7 cellular contexts compared by ENCODE assay signal in the genomic region with DNA sequence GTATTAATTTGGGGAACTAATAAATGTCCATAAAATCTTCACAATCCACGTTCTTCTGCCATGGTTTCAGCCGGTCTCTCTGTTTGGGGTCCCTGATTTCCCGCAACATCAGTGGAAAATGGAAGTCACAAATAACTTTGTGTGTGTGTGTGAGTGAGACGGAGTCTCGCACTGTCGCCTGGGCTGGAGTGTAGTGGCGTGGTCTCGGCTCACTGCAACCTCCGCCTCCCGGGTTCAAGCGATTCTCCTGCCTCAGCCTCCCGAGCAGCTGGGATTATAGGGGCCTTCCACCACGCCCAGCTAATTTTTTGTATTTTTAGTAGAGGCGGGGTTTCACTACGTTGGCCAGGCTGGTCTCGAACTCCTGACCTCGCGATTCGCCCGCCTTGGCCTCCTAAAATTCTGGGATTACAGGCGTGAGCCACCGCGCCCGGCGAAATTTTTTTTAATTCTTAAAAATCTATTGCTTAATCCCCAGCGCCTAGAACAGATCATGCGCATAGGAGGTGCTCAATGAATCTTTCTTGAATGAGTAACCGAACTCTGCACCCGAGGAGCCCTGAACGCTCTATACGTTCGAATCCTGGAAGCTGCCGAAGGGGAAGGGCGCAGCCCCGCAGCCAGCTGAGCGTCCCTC. TPM values are rescaled to one million over a fixed set of nuclear protein-coding genes. Genes with fewer than 3 reads are reported as not detected.
DNase-seq lines count a peak whose midpoint lies in the region; ATAC-seq and TF ChIP-seq lines count a peak whose summit lies in the region.
"Not testable (repeated sequence)": the region's sequence is repeated elsewhere in the genome, so short reads cannot be mapped to it uniquely, and the experiment has no call there.

No MANE protein-coding gene starts in this region.

- ATAC-seq in GM18499 (IDR thresholded peaks at IDR 0.05; ENCODE audit: insufficient read depth, unreplicated experiment) (peak; percentile 9), HG02870 (IDR thresholded peaks at IDR 0.05; ENCODE audit: unreplicated experiment) (peak; percentile 10), activated B cell treated with CpG ODN at 0.5 μM for 24 hours (ENCODE audit: low read depth) (peak; percentile 29)

- H3K4me3 Mint-ChIP-seq in activated B cell treated with CpG ODN at 0.5 μM for 24 hours (peak overlapping the region; percentile 97), chondrocyte (ENCODE audit: unreplicated experiment) (peak overlapping the region; percentile 95), progenitor cell of endocrine pancreas (ENCODE audit: low read depth) (peak overlapping the region; percentile 96)

- DNase-seq in NCI-H2081 (lab: John Stamatoyannopoulos, UW): peak; percentile 47 to 50
- DNase-seq in activated B cell treated with CpG ODN at 0.5 μM for 24 hours; chondrocyte (ENCODE audit: low spot score); progenitor cell of endocrine pancreas (ENCODE audit: low spot score, unreplicated experiment): not testable (repeated sequence)

- H3K9me3 Mint-ChIP-seq in activated B cell treated with CpG ODN at 0.5 μM for 24 hours; chondrocyte (ENCODE audit: low read depth); progenitor cell of endocrine pancreas (ENCODE audit: low read depth): not testable (repeated sequence)

- not testable (repeated sequence) for TF ChIP-seq CTCF in activated B cell treated with CpG ODN at 0.5 μM for 24 hours (IDR thresholded peaks at IDR 0.05); chondrocyte (IDR thresholded peaks at IDR 0.05); progenitor cell of endocrine pancreas (IDR thresholded peaks at IDR 0.05; ENCODE audit: unreplicated experiment)

- H3K4me3 ChIP-seq in iPS-18c (ENCODE audit: insufficient read depth, low read depth, low read length): peak overlapping the region; percentile 99

- peak overlapping the region; percentile 86 for H3K27ac Mint-ChIP-seq in activated B cell treated with CpG ODN at 0.5 μM for 24 hours
- H3K27ac Mint-ChIP-seq in chondrocyte (ENCODE audit: unreplicated experiment): peak overlapping the region; percentile 97
- H3K27ac Mint-ChIP-seq in progenitor cell of endocrine pancreas: peak overlapping the region; percentile 97

- not testable (repeated sequence) for H3K27me3 Mint-ChIP-seq in activated B cell treated with CpG ODN at 0.5 μM for 24 hours; chondrocyte (ENCODE audit: low read depth); progenitor cell of endocrine pancreas

- intact Hi-C loops in activated B cell treated with CpG ODN at 0.5 μM for 24 hours (cut with micrococcal nuclease): loop anchor here (1.0 to 2.0 kb wide), 7 partner anchors 33 to 215 kb away; a partner anchor contains a TSS

- POLR2A ChIA-PET in activated B cell treated with CpG ODN at 0.5 μM for 24 hours (lab: Charles Lee): interaction anchor here (1.0 to 3.9 kb wide), 8 partner anchors 11 to 159 kb away, joined by 3 to 31 read pairs (median 4); a partner anchor contains a TSS

- peaks cover 32% of the 10 kb centered on the region for H3K36me3 Mint-ChIP-seq in activated B cell treated with CpG ODN at 0.5 μM for 24 hours (ENCODE audit: low read depth)
- H3K36me3 Mint-ChIP-seq in chondrocyte (ENCODE audit: low read depth); progenitor cell of endocrine pancreas (ENCODE audit: insufficient read depth): not testable (repeated sequence)

- H3K4me1 Mint-ChIP-seq in activated B cell treated with CpG ODN at 0.5 μM for 24 hours (peaks cover 37% of the 10 kb centered on the region), chondrocyte (ENCODE audit: low read depth) (peaks cover 34% of the 10 kb centered on the region), progenitor cell of endocrine pancreas (ENCODE audit: low read depth) (peaks cover 23% of the 10 kb centered on the region)

- H3K9me3 ChIP-seq in iPS-18c (ENCODE audit: control insufficient read depth, insufficient read depth, low read length): not testable (repeated sequence)

- CTCF ChIA-PET in activated B cell treated with CpG ODN at 0.5 μM for 24 hours (lab: Charles Lee): interaction anchor here (1.2 to 1.7 kb wide), 3 partner anchors 34 to 84 kb away, joined by 4 to 7 read pairs (median 4); a partner anchor contains a TSS

RNA-seq across cellular contexts. Expression of a gene that starts 0.7 kb away (rescaled TPM):
- total RNA-seq in activated B cell treated with CpG ODN at 0.5 μM for 24 hours: 158 and 181 TPM in 2 replicates
- 178 to 185 TPM (median 183 TPM) in 3 replicates for total RNA-seq in chondrocyte
- 160 and 163 TPM in 2 replicates for total RNA-seq in progenitor cell of endocrine pancreas

RNA-seq across cellular contexts. Expression of a gene that starts 1.0 kb away (rescaled TPM):
- total RNA-seq in activated B cell treated with CpG ODN at 0.5 μM for 24 hours (19.5 and 20.2 TPM in 2 replicates), chondrocyte (16.8 to 20.4 TPM (median 17.1 TPM) in 3 replicates), progenitor cell of endocrine pancreas (24.9 and 27.1 TPM in 2 replicates)

RNA-seq across cellular contexts. Expression of a gene that starts 33.6 kb away (rescaled TPM):
- 28.4 and 31.8 TPM in 2 replicates for total RNA-seq in activated B cell treated with CpG ODN at 0.5 μM for 24 hours
- total RNA-seq in chondrocyte: 18.9 to 25.7 TPM (median 19.8 TPM) in 3 replicates
- total RNA-seq in progenitor cell of endocrine pancreas: 26.5 and 26.8 TPM in 2 replicates

RNA-seq across cellular contexts. Expression of a gene that starts 41.7 kb away (rescaled TPM):
- total RNA-seq in activated B cell treated with CpG ODN at 0.5 μM for 24 hours: 4.9 and 5.7 TPM in 2 replicates
- total RNA-seq in chondrocyte: 2.1 to 3.0 TPM (median 3.0 TPM) in 3 replicates
- 16.0 and 16.9 TPM in 2 replicates for total RNA-seq in progenitor cell of endocrine pancreas

RNA-seq across cellular contexts. Expression of a gene that starts 58.6 kb away (rescaled TPM):
- total RNA-seq in activated B cell treated with CpG ODN at 0.5 μM for 24 hours: not detected in 2 replicates
- total RNA-seq in chondrocyte: 32.7 to 51.1 TPM (median 51.0 TPM) in 3 replicates
- total RNA-seq in progenitor cell of endocrine pancreas: 17.2 and 17.8 TPM in 2 replicates
